In the genomic region with DNA sequence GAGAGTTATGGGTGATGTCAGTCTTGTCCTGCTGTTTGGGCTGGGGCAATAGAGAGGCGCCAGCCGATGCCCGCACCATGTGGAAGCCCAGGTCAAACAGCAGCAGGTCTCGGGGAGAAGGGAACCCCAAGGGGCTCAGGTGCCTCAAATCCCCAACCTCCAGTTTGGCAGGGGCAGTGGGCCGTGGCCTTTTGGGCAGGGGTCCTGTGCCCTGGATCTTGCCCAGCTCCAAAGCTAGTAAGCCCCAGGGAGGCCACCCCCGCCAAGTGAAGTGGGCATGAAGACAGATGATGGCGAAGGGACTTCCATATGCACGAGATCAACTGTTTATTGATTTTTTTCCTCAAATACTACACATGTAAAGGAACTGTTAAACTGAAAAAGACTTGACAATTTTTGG, we compare ENCODE assay signal across 11 cellular contexts.
"Had no signal": no experiment of that assay in that cellular context is flagged by ENCODE, and none has a peak within 500 bp of the region (broad histone marks: within the 10 kb centered on the region; RNA-seq: fewer than 3 reads in every experiment).

No MANE protein-coding gene starts in this region.

- H3K4me3 Mint-ChIP-seq: activated T-helper 17 cell treated with anti-CD3 and anti-CD28 coated beads, Interleukin-2, amount 50 U/mL, for 72 hours; naive thymus-derived CD4-positive, alpha-beta T cell had no signal

- H3K27me3 Mint-ChIP-seq: activated T-helper 17 cell treated with anti-CD3 and anti-CD28 coated beads, Interleukin-2, amount 50 U/mL, for 72 hours; naive thymus-derived CD4-positive, alpha-beta T cell had no signal

- ATAC-seq: activated T-helper 17 cell treated with anti-CD3 and anti-CD28 coated beads, Interleukin-2, amount 50 U/mL, for 72 hours; naive thymus-derived CD4-positive, alpha-beta T cell; stimulated activated naive CD8-positive, alpha-beta T cell treated with anti-CD3 and anti-CD28 coated beads, Interleukin-15, Interleukin-2, amounts not matched to agents 100 U/mL and 50 U/mL, for 24 hours had no signal

- DNase-seq: activated CD4-positive, alpha-beta T cell treated with anti-CD3 and anti-CD28 coated beads, Interleukin-2, amount 50 U/mL, for 48 hours; activated naive CD4-positive, alpha-beta T cell treated with Interleukin-2 at 50 U/mL for 16 hours; colonic mucosa; esophagus squamous epithelium; naive thymus-derived CD4-positive, alpha-beta T cell; stimulated activated naive CD8-positive, alpha-beta T cell treated with anti-CD3 and anti-CD28 coated beads, Interleukin-15, Interleukin-2, amounts not matched to agents 100 U/mL and 50 U/mL, for 24 hours had no signal

- H3K27ac ChIP-seq: colonic mucosa, SJSA1 had no signal

- H3K27ac Mint-ChIP-seq: activated T-helper 17 cell treated with anti-CD3 and anti-CD28 coated beads, Interleukin-2, amount 50 U/mL, for 72 hours; naive thymus-derived CD4-positive, alpha-beta T cell had no signal

- H3K27me3 ChIP-seq: cardiac muscle cell, colonic mucosa, esophagus squamous epithelium, SJSA1 had no signal

- H3K4me1 Mint-ChIP-seq: activated T-helper 17 cell treated with anti-CD3 and anti-CD28 coated beads, Interleukin-2, amount 50 U/mL, for 72 hours had no signal

- H3K4me3 ChIP-seq: cardiac muscle cell, colonic mucosa, esophagus squamous epithelium, lung, SJSA1, smooth muscle cell had no signal

- H3K9me3 Mint-ChIP-seq: activated T-helper 17 cell treated with anti-CD3 and anti-CD28 coated beads, Interleukin-2, amount 50 U/mL, for 72 hours had no signal

- H3K4me1 ChIP-seq: colonic mucosa had no signal

- H3K9me3 ChIP-seq: colonic mucosa, esophagus squamous epithelium, SJSA1 had no signal

- H3K4me2 ChIP-seq: smooth muscle cell had no signal
